In genomic region chr7:138886501-138886917, GRCh38 we compare ENCODE assay signal across 8 cellular contexts.
DNase-seq lines count a peak whose midpoint lies in the region; ATAC-seq and TF ChIP-seq lines count a peak whose summit lies in the region.

No MANE protein-coding gene starts in this region.

- DNase-seq in NCI-H1105 treated with DMSO at 0.1 percent for 48 hours (lab: John Stamatoyannopoulos, UW) (peak; percentile 22), NCI-H1105 (lab: John Stamatoyannopoulos, UW) (no peak), NCI-H526 (lab: John Stamatoyannopoulos, UW) (peak; percentile 46 to 77), left ventricle myocardium inferior (no peak)
- peak; percentile 36 for DNase-seq in activated T-cell treated with anti-CD3 and anti-CD28 coated beads, Interleukin-2, amount 50 U/mL, for 1 hour
- DNase-seq in stimulated activated CD8-positive, alpha-beta memory T cell treated with anti-CD3 and anti-CD28 coated beads, Interleukin-15, amount 100 ng/mL, for 1 hour (ENCODE audit: low read depth) = peak; percentile 10

- ATAC-seq in GM19395 (IDR thresholded peaks at IDR 0.05; ENCODE audit: unreplicated experiment) (peak; percentile 90), HG03378 (IDR thresholded peaks at IDR 0.05; ENCODE audit: unreplicated experiment) (peak; percentile 84)

- peak; percentile 70 for TF ChIP-seq CTCF in left ventricle myocardium inferior (IDR thresholded peaks at IDR 0.05; ENCODE audit: borderline replicate concordance)

- peaks cover 18% of the 10 kb centered on the region for H3K4me1 ChIP-seq in left ventricle myocardium inferior

- no peak overlapping the region for H3K27ac ChIP-seq in left ventricle myocardium inferior (replicated peaks)

- H3K27me3 ChIP-seq in left ventricle myocardium inferior (ENCODE audit: low read depth) = no peaks in the 10 kb centered on the region

- no peaks in the 10 kb centered on the region for H3K36me3 ChIP-seq in left ventricle myocardium inferior

- intact Hi-C loops in left ventricle myocardium inferior (cut with micrococcal nuclease) = loop anchor here (10.0 kb wide), 2 partner anchors 98 to 188 kb away; partner anchors contain the start of gene KIAA1549

- H3K4me3 ChIP-seq in left ventricle myocardium inferior = no peak overlapping the region

- no peaks in the 10 kb centered on the region for H3K9me3 ChIP-seq in left ventricle myocardium inferior (replicated peaks)

Comparison
In these comparisons a context has a peak if more than half of its experiments do, and no peak if none do; other contexts are left out.
1. DNase-seq: peak in NCI-H1105 treated with DMSO at 0.1 percent for 48 hours (single experiment), NCI-H526 (2 of 2), activated T-cell treated with anti-CD3 and anti-CD28 coated beads, Interleukin-2, amount 50 U/mL, for 1 hour (single experiment) and stimulated activated CD8-positive, alpha-beta memory T cell treated with anti-CD3 and anti-CD28 coated beads, Interleukin-15, amount 100 ng/mL, for 1 hour (single experiment); none in NCI-H1105 (single experiment) and left ventricle myocardium inferior (single experiment).